1 cellular context compared by ENCODE assay signal in genomic region chr15:77544162-77544561, GRCh38.
TF ChIP-seq lines count a peak whose summit lies in the region.

No MANE protein-coding gene starts in this region.

TF ChIP-seq in HepG2, 621 proteins besides CTCF, POLR2A, EP300 and RAD21:
- TF ChIP-seq, protein P1, sequence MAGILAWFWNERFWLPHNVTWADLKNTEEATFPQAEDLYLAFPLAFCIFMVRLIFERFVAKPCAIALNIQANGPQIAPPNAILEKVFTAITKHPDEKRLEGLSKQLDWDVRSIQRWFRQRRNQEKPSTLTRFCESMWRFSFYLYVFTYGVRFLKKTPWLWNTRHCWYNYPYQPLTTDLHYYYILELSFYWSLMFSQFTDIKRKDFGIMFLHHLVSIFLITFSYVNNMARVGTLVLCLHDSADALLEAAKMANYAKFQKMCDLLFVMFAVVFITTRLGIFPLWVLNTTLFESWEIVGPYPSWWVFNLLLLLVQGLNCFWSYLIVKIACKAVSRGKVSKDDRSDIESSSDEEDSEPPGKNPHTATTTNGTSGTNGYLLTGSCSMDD (CRISPR knock-in tag; IDR thresholded peaks at IDR 0.05): no peak
- TF ChIP-seq NKX3-1 (CRISPR knock-in tag; IDR thresholded peaks at IDR 0.05) (no peak), ZNF639 (CRISPR knock-in tag; conservative IDR thresholded peaks at IDR 0.05) (no peak), ZNF720 (CRISPR knock-in tag; IDR thresholded peaks at IDR 0.05) (no peak), ZBTB44 (CRISPR knock-in tag; IDR thresholded peaks at IDR 0.05) (no peak), ZNF850 (CRISPR knock-in tag; conservative IDR thresholded peaks at IDR 0.05) (no peak), ZNF562 (CRISPR knock-in tag; IDR thresholded peaks at IDR 0.05; ENCODE audit: borderline replicate concordance) (no peak)
- TF ChIP-seq, protein P2, sequence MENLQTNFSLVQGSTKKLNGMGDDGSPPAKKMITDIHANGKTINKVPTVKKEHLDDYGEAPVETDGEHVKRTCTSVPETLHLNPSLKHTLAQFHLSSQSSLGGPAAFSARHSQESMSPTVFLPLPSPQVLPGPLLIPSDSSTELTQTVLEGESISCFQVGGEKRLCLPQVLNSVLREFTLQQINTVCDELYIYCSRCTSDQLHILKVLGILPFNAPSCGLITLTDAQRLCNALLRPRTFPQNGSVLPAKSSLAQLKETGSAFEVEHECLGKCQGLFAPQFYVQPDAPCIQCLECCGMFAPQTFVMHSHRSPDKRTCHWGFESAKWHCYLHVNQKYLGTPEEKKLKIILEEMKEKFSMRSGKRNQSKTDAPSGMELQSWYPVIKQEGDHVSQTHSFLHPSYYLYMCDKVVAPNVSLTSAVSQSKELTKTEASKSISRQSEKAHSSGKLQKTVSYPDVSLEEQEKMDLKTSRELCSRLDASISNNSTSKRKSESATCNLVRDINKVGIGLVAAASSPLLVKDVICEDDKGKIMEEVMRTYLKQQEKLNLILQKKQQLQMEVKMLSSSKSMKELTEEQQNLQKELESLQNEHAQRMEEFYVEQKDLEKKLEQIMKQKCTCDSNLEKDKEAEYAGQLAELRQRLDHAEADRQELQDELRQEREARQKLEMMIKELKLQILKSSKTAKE (CRISPR knock-in tag; IDR thresholded peaks at IDR 0.05; ENCODE audit: borderline replicate concordance): no peak
